ENCODE assay signal across 19 cellular contexts in genomic region chr9:121825481-121825830, GRCh38.
A peak's percentile ranks its signal among the peaks of the same experiment; 100 is the strongest.
DNase-seq lines count a peak whose midpoint lies in the region; ATAC-seq and TF ChIP-seq lines count a peak whose summit lies in the region.
"Had no signal": no experiment of that assay in that cellular context is flagged by ENCODE, and none has a peak within 500 bp of the region (broad histone marks: within the 10 kb centered on the region; RNA-seq: fewer than 3 reads in every experiment).

No MANE protein-coding gene starts in this region.

- H3K36me3 Mint-ChIP-seq in endodermal cell (ENCODE audit: low read depth) (no peaks in the 10 kb centered on the region), Caco-2 (ENCODE audit: insufficient read depth, unreplicated experiment) (no peaks in the 10 kb centered on the region)
- H3K36me3 Mint-ChIP-seq: CD4-positive, CD25-positive, alpha-beta regulatory T cell had no signal

- H3K4me3 Mint-ChIP-seq in endodermal cell (no peak overlapping the region), Caco-2 (ENCODE audit: unreplicated experiment) (no peak overlapping the region)
- H3K4me3 Mint-ChIP-seq: CD4-positive, CD25-positive, alpha-beta regulatory T cell had no signal

- no peak for ATAC-seq in GM19467 (IDR thresholded peaks at IDR 0.05; ENCODE audit: unreplicated experiment)

- H3K36me3 ChIP-seq in endodermal cell (ENCODE audit: control insufficient read depth, insufficient read depth, low read length) (no peaks in the 10 kb centered on the region), testis (ENCODE audit: low read depth, missing control alignments) (no peaks in the 10 kb centered on the region), Caco-2 (ENCODE audit: control insufficient read depth, insufficient read depth, low read length) (no peaks in the 10 kb centered on the region)
- H3K36me3 ChIP-seq: SJSA1 had no signal

- no peak overlapping the region for H3K27ac Mint-ChIP-seq in endodermal cell
- no peak overlapping the region for H3K27ac Mint-ChIP-seq in Caco-2 (ENCODE audit: unreplicated experiment)
- H3K27ac Mint-ChIP-seq: CD4-positive, CD25-positive, alpha-beta regulatory T cell had no signal

- H3K27me3 Mint-ChIP-seq in endodermal cell (ENCODE audit: insufficient read depth) (peaks cover 20% of the 10 kb centered on the region), Caco-2 (ENCODE audit: insufficient read depth, unreplicated experiment) (no peaks in the 10 kb centered on the region)

- BruUV-seq in Caco-2 (replicated peaks; lab: Mats Ljungman, UMichigan), result no TSS peak

- H3K4me1 ChIP-seq in endodermal cell (ENCODE audit: control insufficient read depth, insufficient read depth, low read length) (no peaks in the 10 kb centered on the region), testis (no peaks in the 10 kb centered on the region), Caco-2 (no peaks in the 10 kb centered on the region; the same call in 1 of the 2 replicates)
- H3K4me1 ChIP-seq: SJSA1 had no signal

- H3K27ac ChIP-seq in endodermal cell (ENCODE audit: low read depth, low read length) (no peak overlapping the region), testis (no peak overlapping the region)
- H3K27ac ChIP-seq: SJSA1 had no signal

- H3K9me3 ChIP-seq in endodermal cell (ENCODE audit: control insufficient read depth, low read length) (no peaks in the 10 kb centered on the region), testis (no peaks in the 10 kb centered on the region), Caco-2 (no peaks in the 10 kb centered on the region)
- H3K9me3 ChIP-seq: SJSA1 had no signal

- no peak for TF ChIP-seq CTCF in endodermal cell (conservative IDR thresholded peaks at IDR 0.05)
- TF ChIP-seq CTCF in testis (IDR thresholded peaks at IDR 0.05), result no peak
- TF ChIP-seq CTCF in Caco-2 (IDR thresholded peaks at IDR 0.05; ENCODE audit: insufficient read depth in 1 of 2, low read depth in 1 of 2, low read length in 1 of 2, severe bottlenecking in 1 of 2, unreplicated experiment in 1 of 2), result no peak

- no peaks in the 10 kb centered on the region for H3K9me3 Mint-ChIP-seq in endodermal cell
- H3K9me3 Mint-ChIP-seq in Caco-2 (ENCODE audit: unreplicated experiment), result no peaks in the 10 kb centered on the region
- H3K9me3 Mint-ChIP-seq: CD4-positive, CD25-positive, alpha-beta regulatory T cell had no signal

- peaks cover 5% of the 10 kb centered on the region for H3K4me1 Mint-ChIP-seq in endodermal cell
- H3K4me1 Mint-ChIP-seq in Caco-2 (ENCODE audit: low read depth, unreplicated experiment), result no peaks in the 10 kb centered on the region
- H3K4me1 Mint-ChIP-seq: CD4-positive, CD25-positive, alpha-beta regulatory T cell had no signal

- H3K27me3 ChIP-seq in endodermal cell (ENCODE audit: control insufficient read depth, insufficient read depth, low read length, poor library complexity, severe bottlenecking), result peaks cover 21% of the 10 kb centered on the region
- no peaks in the 10 kb centered on the region for H3K27me3 ChIP-seq in testis
- H3K27me3 ChIP-seq in Caco-2 (replicated peaks; ENCODE audit: control insufficient read depth, insufficient read depth, low read length), result no peaks in the 10 kb centered on the region; the same call in 1 of the 2 replicates
- H3K27me3 ChIP-seq: SJSA1 had no signal

- DNase-seq in activated CD8-positive, alpha-beta memory T cell treated with anti-CD3 and anti-CD28 coated beads for 24 hours, result peak; percentile 38
- no peak for DNase-seq in activated CD8-positive, alpha-beta memory T cell treated with anti-CD3 and anti-CD28 coated beads, Interleukin-2, amount 50 U/mL, for 4 hours
- DNase-seq in NCI-H69 (lab: John Stamatoyannopoulos, UW) (peak; percentile 27), endodermal cell (peak; percentile 43), testis (peak; percentile 9), Caco-2 (no peak)
- DNase-seq: CD4-positive, CD25-positive, alpha-beta regulatory T cell; GOT3; Karpas-422; NCI-H1092; NCI-H1436 treated with DMSO at 0.1 percent for 48 hours; NCI-H187 treated with DMSO at 0.1 percent for 48 hours; NCI-H2171 treated with DMSO at 0.1 percent for 48 hours; NCI-H345; NCI-H774; Right ventricle myocardium superior; RPMI8226 had no signal

- intact Hi-C loops in testis (cut with DNase I; ENCODE audit: low total_unique reads) (loop anchor here (5.0 kb wide), 1 partner anchor 82 kb away; no protein-coding TSS in a partner anchor), Caco-2 (cut with micrococcal nuclease; ENCODE audit: unreplicated experiment) (no loop called here)

- TF ChIP-seq POLR2A in testis (IDR thresholded peaks at IDR 0.05), result no peak

- H3K4me3 ChIP-seq in endodermal cell (ENCODE audit: low read length) (no peak overlapping the region), testis (no peak overlapping the region), Caco-2 (ENCODE audit: low read depth, low read length) (no peak overlapping the region)
- H3K4me3 ChIP-seq: SJSA1 had no signal

- H3K9ac ChIP-seq in endodermal cell (ENCODE audit: extremely low read depth, low read length, poor library complexity, severe bottlenecking), result no peak overlapping the region

- WGBS in endodermal cell (ENCODE audit: insufficient coverage in 1 of 2, insufficient read length in 1 of 2), 2 experiments, result 81 to 83% methylated on average over 3 to 4 of the region's 5 CpGs
- 88 to 90% methylated on average over 5 of the region's 5 CpGs for WGBS in testis, 2 donors

- CTCF ChIA-PET in Caco-2 (lab: Charles Lee), result no interaction called here

- POLR2A ChIA-PET in Caco-2 (lab: Charles Lee), result no interaction called here

Comparison
In these comparisons a context has a peak if more than half of its experiments do, and no peak if none do; other contexts are left out.
1. DNase-seq: peak in activated CD8-positive, alpha-beta memory T cell treated with anti-CD3 and anti-CD28 coated beads for 24 hours (single experiment), NCI-H69 (single experiment), endodermal cell (single experiment) and testis (single experiment); none in activated CD8-positive, alpha-beta memory T cell treated with anti-CD3 and anti-CD28 coated beads, Interleukin-2, amount 50 U/mL, for 4 hours (single experiment) and Caco-2 (0 of 2).